24 cellular contexts compared by ENCODE assay signal in the genomic region with DNA sequence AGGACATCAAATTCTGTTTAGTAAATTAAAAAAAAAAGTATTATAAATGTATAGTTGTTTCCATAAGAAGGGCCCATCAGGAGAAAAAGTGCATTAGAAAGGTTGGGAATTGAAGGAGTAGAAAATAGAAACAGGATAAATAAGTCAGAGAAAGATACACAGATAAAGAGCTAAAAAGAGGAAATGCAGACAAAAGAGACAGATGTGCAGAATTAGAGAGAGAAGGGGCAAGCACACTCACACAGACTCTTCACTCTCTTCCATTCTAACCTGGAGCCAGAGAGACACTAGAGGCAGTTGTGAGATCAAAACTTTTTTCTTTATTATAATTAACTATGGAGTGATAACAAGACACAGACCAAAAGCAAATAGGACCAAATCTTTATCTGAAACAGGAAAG.
"Had no signal": no experiment of that assay in that cellular context is flagged by ENCODE, and none has a peak within 500 bp of the region (broad histone marks: within the 10 kb centered on the region; RNA-seq: fewer than 3 reads in every experiment).

No MANE protein-coding gene starts in this region.

- H3K27me3 ChIP-seq: hepatocyte, neutrophil, spleen, testis, tibial nerve, upper lobe of right lung, vagina had no signal

- H3K9me3 ChIP-seq: lower lobe of right lung, neutrophil, testis, upper lobe of right lung, vagina had no signal

- H3K27me3 Mint-ChIP-seq: memory B cell; natural killer cell treated with Interleukin-12 subunit alpha and Interleukin-12 subunit beta and Interleukin-15 and Interleukin-18, amount 100 ng/mL, for 72 hours; stimulated activated naive B cell treated with anti-CD40 and anti-IgM and Interleukin-4, amounts not matched to agents 10 μg/mL and 1 μg/mL and 100 μg/mL, for 72 hours had no signal

- H3K4me2 ChIP-seq: hepatocyte had no signal

- FAIRE-seq: kidney had no signal

- H3K4me1 ChIP-seq: foreskin keratinocyte, left ventricle myocardium inferior, lower lobe of right lung, testis, upper lobe of right lung, vagina had no signal

- H3K4me3 ChIP-seq: hepatocyte, left ventricle myocardium inferior, lower lobe of right lung, spleen, testis, tibial nerve, upper lobe of right lung, vagina had no signal

- H3K9me3 Mint-ChIP-seq: memory B cell; natural killer cell treated with Interleukin-12 subunit alpha and Interleukin-12 subunit beta and Interleukin-15 and Interleukin-18, amount 100 ng/mL, for 72 hours; stimulated activated naive CD8-positive, alpha-beta T cell treated with anti-CD3 and anti-CD28 coated beads, Interleukin-15, amount 100 ng/mL, for 72 hours had no signal

- H3K27ac ChIP-seq: foreskin keratinocyte, hepatocyte, left ventricle myocardium inferior, lower lobe of right lung, neutrophil, spleen, testis, tibial nerve, upper lobe of right lung, vagina had no signal

- ATAC-seq: foreskin keratinocyte; left cardiac atrium; lower lobe of right lung; natural killer cell treated with Interleukin-12 subunit alpha and Interleukin-12 subunit beta and Interleukin-15 and Interleukin-18, amount 100 ng/mL, for 72 hours; sciatic nerve; stimulated activated naive B cell treated with anti-CD40 and anti-IgM and Interleukin-4, amounts not matched to agents 10 μg/mL and 1 μg/mL and 100 μg/mL, for 72 hours; stimulated activated naive CD8-positive, alpha-beta T cell treated with anti-CD3 and anti-CD28 coated beads, Interleukin-15, amount 100 ng/mL, for 72 hours; upper lobe of right lung had no signal

- H3K4me1 Mint-ChIP-seq: stimulated activated naive B cell treated with anti-CD40 and anti-IgM and Interleukin-4, amounts not matched to agents 10 μg/mL and 1 μg/mL and 100 μg/mL, for 72 hours; stimulated activated naive CD8-positive, alpha-beta T cell treated with anti-CD3 and anti-CD28 coated beads, Interleukin-15, amount 100 ng/mL, for 72 hours had no signal

- H3K27ac Mint-ChIP-seq: memory B cell; natural killer cell treated with Interleukin-12 subunit alpha and Interleukin-12 subunit beta and Interleukin-15 and Interleukin-18, amount 100 ng/mL, for 72 hours; stimulated activated naive B cell treated with anti-CD40 and anti-IgM and Interleukin-4, amounts not matched to agents 10 μg/mL and 1 μg/mL and 100 μg/mL, for 72 hours; stimulated activated naive CD8-positive, alpha-beta T cell treated with anti-CD3 and anti-CD28 coated beads, Interleukin-15, amount 100 ng/mL, for 72 hours had no signal

- H3K36me3 Mint-ChIP-seq: memory B cell; natural killer cell treated with Interleukin-12 subunit alpha and Interleukin-12 subunit beta and Interleukin-15 and Interleukin-18, amount 100 ng/mL, for 72 hours; stimulated activated naive B cell treated with anti-CD40 and anti-IgM and Interleukin-4, amounts not matched to agents 10 μg/mL and 1 μg/mL and 100 μg/mL, for 72 hours had no signal

- H3K36me3 ChIP-seq: left ventricle myocardium inferior, lower lobe of right lung, neutrophil, spleen, tibial nerve, upper lobe of right lung, vagina had no signal

- DNase-seq: dermis blood vessel endothelial cell; foreskin keratinocyte; head of caudate nucleus; kidney; left cardiac atrium; left ventricle myocardium inferior; lower lobe of right lung; midbrain; posterior cingulate gyrus; spleen; stimulated activated CD4-positive, alpha-beta T cell treated with anti-CD3 and anti-CD28 coated beads, Interleukin-15, amount 100 ng/mL, for 24 hours; stimulated activated CD4-positive, alpha-beta T cell treated with anti-CD3 and anti-CD28 coated beads, Interleukin-1b, Interleukin-23, amount 100 ng/mL, for 48 hours; stimulated activated CD4-positive, alpha-beta T cell treated with anti-CD3 and anti-CD28 coated beads, Interleukin-4, amount 100 ng/mL, for 4 hours; stimulated activated naive B cell treated with anti-CD40 and anti-IgM and Interleukin-4, amounts not matched to agents 10 μg/mL and 1 μg/mL and 100 μg/mL, for 72 hours; stimulated activated naive CD8-positive, alpha-beta T cell treated with anti-CD3 and anti-CD28 coated beads, Interleukin-15, amount 100 ng/mL, for 72 hours; testis; upper lobe of right lung had no signal

- H3K4me3 Mint-ChIP-seq: memory B cell; natural killer cell treated with Interleukin-12 subunit alpha and Interleukin-12 subunit beta and Interleukin-15 and Interleukin-18, amount 100 ng/mL, for 72 hours; stimulated activated naive B cell treated with anti-CD40 and anti-IgM and Interleukin-4, amounts not matched to agents 10 μg/mL and 1 μg/mL and 100 μg/mL, for 72 hours; stimulated activated naive CD8-positive, alpha-beta T cell treated with anti-CD3 and anti-CD28 coated beads, Interleukin-15, amount 100 ng/mL, for 72 hours had no signal

- H2AFZ ChIP-seq: hepatocyte had no signal
